ENCODE assay signal across 16 cellular contexts in genomic region chr7:144454256-144455039, GRCh38. TPM values are rescaled to one million over a fixed set of nuclear protein-coding genes. Genes with fewer than 3 reads are reported as not detected.
A peak's percentile ranks its signal among the peaks of the same experiment; 100 is the strongest.
DNase-seq lines count a peak whose midpoint lies in the region; ATAC-seq and TF ChIP-seq lines count a peak whose summit lies in the region.
"Had no signal": no experiment of that assay in that cellular context is flagged by ENCODE, and none has a peak within 500 bp of the region (broad histone marks: within the 10 kb centered on the region; RNA-seq: fewer than 3 reads in every experiment).

No MANE protein-coding gene starts in this region.

- no peaks in the 10 kb centered on the region for H3K9me3 ChIP-seq in left ventricle myocardium inferior (replicated peaks)
- H3K9me3 ChIP-seq in RWPE2 (ENCODE audit: severe bottlenecking): no peaks in the 10 kb centered on the region
- H3K9me3 ChIP-seq in gastrocnemius medialis: no peaks in the 10 kb centered on the region
- H3K9me3 ChIP-seq: SJSA1 had no signal

- H3K4me1 ChIP-seq in left ventricle myocardium inferior: no peaks in the 10 kb centered on the region
- no peaks in the 10 kb centered on the region for H3K4me1 ChIP-seq in RWPE2 (ENCODE audit: insufficient read depth, poor library complexity, severe bottlenecking)
- no peaks in the 10 kb centered on the region for H3K4me1 ChIP-seq in gastrocnemius medialis
- H3K4me1 ChIP-seq: SJSA1 had no signal

- intact Hi-C loops in left ventricle myocardium inferior (cut with micrococcal nuclease): no loop called here
- intact Hi-C loops in cardiac septum (cut with DNase I): no loop called here
- intact Hi-C loops in gastrocnemius medialis (cut with DNase I; ENCODE audit: low total_unique reads): no loop called here

- H3K27me3 ChIP-seq in left ventricle myocardium inferior (ENCODE audit: low read depth): no peaks in the 10 kb centered on the region
- H3K27me3 ChIP-seq in RWPE2 (ENCODE audit: insufficient read depth, poor library complexity, severe bottlenecking): no peaks in the 10 kb centered on the region
- no peaks in the 10 kb centered on the region for H3K27me3 ChIP-seq in gastrocnemius medialis
- H3K27me3 ChIP-seq: SJSA1 had no signal

- H3K27ac ChIP-seq in left ventricle myocardium inferior (replicated peaks): no peak overlapping the region
- no peak overlapping the region for H3K27ac ChIP-seq in RWPE2 (ENCODE audit: poor library complexity, severe bottlenecking)
- H3K27ac ChIP-seq in gastrocnemius medialis: no peak overlapping the region
- H3K27ac ChIP-seq: SJSA1 had no signal

- TF ChIP-seq POLR2A in gastrocnemius medialis (IDR thresholded peaks at IDR 0.05): no peak

- in situ Hi-C loops in gastrocnemius medialis (cut with MboI; ENCODE audit: low sequenced_read_pairs in 4 of 4): no loop called here

- no peak for DNase-seq in left ventricle myocardium inferior
- DNase-seq in cardiac septum (ENCODE audit: low spot score): no peak
- DNase-seq in RWPE2 (ENCODE audit: low spot score): no peak
- peak; percentile 14 for DNase-seq in iris pigment epithelial cell (ENCODE audit: low read depth)
- DNase-seq in gastrocnemius medialis: no peak
- no peak for DNase-seq in germinal center (ENCODE audit: low spot score)
- no peak for DNase-seq in activated CD8-positive, alpha-beta memory T cell treated with anti-CD3 and anti-CD28 coated beads, Interleukin-2, amount 50 U/mL, for 48 hours
- DNase-seq: aorta; CD4-positive, alpha-beta T cell; GOT3; naive B cell; NCI-H187; stimulated activated CD4-positive, alpha-beta T cell treated with anti-CD3 and anti-CD28 coated beads, Interleukin-4, amount 100 ng/mL, for 1 hour had no signal

- TF ChIP-seq CTCF in left ventricle myocardium inferior (IDR thresholded peaks at IDR 0.05; ENCODE audit: borderline replicate concordance): peak; percentile 48
- TF ChIP-seq CTCF in RWPE2 (IDR thresholded peaks at IDR 0.05; ENCODE audit: poor library complexity, severe bottlenecking): peak; percentile 51
- TF ChIP-seq CTCF in gastrocnemius medialis (IDR thresholded peaks at IDR 0.05 in 4 of 5, conservative IDR thresholded peaks at IDR 0.05 in 1 of 5): no peak

- H3K36me3 ChIP-seq in left ventricle myocardium inferior (no peaks in the 10 kb centered on the region), RWPE2 (ENCODE audit: low read depth) (no peaks in the 10 kb centered on the region), gastrocnemius medialis (no peaks in the 10 kb centered on the region)
- H3K36me3 ChIP-seq: SJSA1 had no signal

- ATAC-seq in RWPE2 (ENCODE audit: low read depth): no peak
- no peak for ATAC-seq in gastrocnemius medialis
- ATAC-seq in HG03039 (IDR thresholded peaks at IDR 0.05; ENCODE audit: unreplicated experiment): no peak

- no peak overlapping the region for H3K4me3 ChIP-seq in left ventricle myocardium inferior
- no peak overlapping the region for H3K4me3 ChIP-seq in RWPE2 (ENCODE audit: severe bottlenecking)
- no peak overlapping the region for H3K4me3 ChIP-seq in gastrocnemius medialis
- H3K4me3 ChIP-seq: SJSA1 had no signal

RNA-seq across cellular contexts. Expression of gene NOBOX, which starts 51.0 kb away (rescaled TPM):
- not detected for total RNA-seq in left ventricle myocardium inferior
- not detected for total RNA-seq in cardiac septum
- not detected for total RNA-seq in gastrocnemius medialis
- total RNA-seq: aorta; CD4-positive, alpha-beta T cell; SJSA1; subcutaneous adipose tissue had no signal

Comparison
In these comparisons a context has a peak if more than half of its experiments do, and no peak if none do; other contexts are left out.
1. CTCF ChIP-seq: peak in left ventricle myocardium inferior (single experiment) and RWPE2 (single experiment); none in gastrocnemius medialis (0 of 5).